Comparison of ENCODE assay signal across 8 cellular contexts in the genomic region with DNA sequence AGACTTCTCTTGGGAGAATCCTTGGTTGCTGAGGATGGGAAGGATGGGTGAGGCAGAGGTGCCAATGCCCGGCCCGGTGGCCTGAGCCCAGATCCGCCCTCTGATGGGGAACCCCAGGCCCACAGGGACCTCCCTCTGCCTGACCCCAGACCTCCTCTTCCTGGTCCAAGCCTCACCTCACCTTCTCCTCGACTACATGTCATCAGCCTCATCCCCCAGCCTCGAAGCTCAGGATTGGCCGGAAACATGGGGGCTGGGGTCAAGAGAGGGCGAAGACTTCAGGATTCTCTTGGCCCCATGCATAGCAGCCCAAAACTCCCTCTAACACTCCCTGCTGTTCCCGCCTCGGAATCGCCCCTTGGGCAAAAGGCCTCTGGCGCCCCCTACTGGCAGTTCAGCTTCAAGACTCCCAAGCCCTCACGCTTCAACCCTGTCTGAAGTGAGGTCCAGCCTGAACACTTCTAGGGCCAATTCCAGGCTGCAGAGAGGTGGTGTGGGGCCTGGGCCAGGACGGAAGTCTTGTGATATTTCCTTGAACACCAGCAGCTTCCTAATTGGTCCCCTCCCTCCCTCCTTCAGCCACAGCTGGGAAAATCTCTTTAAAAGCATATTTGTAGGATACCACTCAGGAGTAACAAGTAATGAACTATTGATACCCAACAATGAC. TPM values are rescaled to one million over a fixed set of nuclear protein-coding genes. Genes with fewer than 3 reads are reported as not detected.
DNase-seq lines count a peak whose midpoint lies in the region; ATAC-seq, FAIRE-seq and TF ChIP-seq lines count a peak whose summit lies in the region.

No MANE protein-coding gene starts in this region.

- POLR2A ChIA-PET in CD4-positive, alpha-beta T cell (lab: Charles Lee) = interaction anchor here (1.2 to 1.6 kb wide), 4 partner anchors 68 to 166 kb away, joined by 7 to 18 read pairs (median 10); no protein-coding TSS in a partner anchor

- no peak overlapping the region for H3K27ac ChIP-seq in CD4-positive, alpha-beta T cell (ENCODE audit: low read depth, low read length)
- H3K27ac ChIP-seq in kidney (ENCODE audit: low read depth in 2 of 2, low read length in 2 of 2) = no peak overlapping the region

- peak; percentile 95 for TF ChIP-seq CTCF in CD4-positive, alpha-beta T cell (IDR thresholded peaks at IDR 0.05)
- peak; percentile 99 for TF ChIP-seq CTCF in HFF-Myc (IDR thresholded peaks at IDR 0.05; ENCODE audit: low read depth, low read length, missing control alignments)
- TF ChIP-seq CTCF in bronchial epithelial cell (IDR thresholded peaks at IDR 0.05; ENCODE audit: insufficient read depth, low read length, severe bottlenecking) = peak; percentile 96
- TF ChIP-seq CTCF in kidney (IDR thresholded peaks at IDR 0.05; ENCODE audit: borderline replicate concordance, extremely low read depth, insufficient read depth) = peak; percentile 98

- H3K27me3 ChIP-seq in CD4-positive, alpha-beta T cell (ENCODE audit: control insufficient read depth, insufficient read depth, low read length) = no peaks in the 10 kb centered on the region
- H3K27me3 ChIP-seq in bronchial epithelial cell (ENCODE audit: control insufficient read depth, insufficient read depth, low read length) = no peaks in the 10 kb centered on the region

- no peaks in the 10 kb centered on the region for H3K9me3 Mint-ChIP-seq in CD4-positive, alpha-beta T cell

- peaks cover 12% of the 10 kb centered on the region for H3K27me3 Mint-ChIP-seq in CD4-positive, alpha-beta T cell

- no peak overlapping the region for H3K9ac ChIP-seq in kidney (ENCODE audit: low read length in 2 of 2)

- peak; percentile 77 to 94 (median 87) for DNase-seq in CD4-positive, alpha-beta T cell
- DNase-seq in HFF-Myc (ENCODE audit: extremely low read depth, low read depth) (peak; percentile 59), NCI-H345 treated with DMSO at 0.1 percent for 48 hours (lab: John Stamatoyannopoulos, UW; ENCODE audit: unreplicated experiment) (peak; percentile 79), bronchial epithelial cell (ENCODE audit: low read depth) (peak; percentile 65), kidney (peak; percentile 94)
- peak; percentile 90 for DNase-seq in stimulated activated CD4-positive, alpha-beta T cell treated with anti-CD3 and anti-CD28 coated beads, Interleukin-1b, Interleukin-23, amount 100 ng/mL, for 48 hours

- FAIRE-seq in bronchial epithelial cell (lab: Jason Lieb, UNC) = no peak
- FAIRE-seq in kidney (lab: Jason Lieb, UNC) = no peak

- H3K36me3 ChIP-seq in bronchial epithelial cell (ENCODE audit: control insufficient read depth, insufficient read depth, low read length) (no peaks in the 10 kb centered on the region), kidney (ENCODE audit: control insufficient read depth in 1 of 2, insufficient read depth in 2 of 2, low read length in 2 of 2) (no peaks in the 10 kb centered on the region)

- no peak overlapping the region for H3K27ac Mint-ChIP-seq in CD4-positive, alpha-beta T cell

- peaks cover 0 to 3% of the 10 kb centered on the region in 2 donors for H3K4me1 ChIP-seq in kidney (ENCODE audit: control insufficient read depth in 1 of 2, insufficient read depth in 1 of 2, low read depth in 1 of 2, low read length in 2 of 2)

- H3K4me3 ChIP-seq in HFF-Myc (replicated peaks; ENCODE audit: low read depth, low read length) (no peak overlapping the region), bronchial epithelial cell (ENCODE audit: low read depth, low read length) (no peak overlapping the region), kidney (ENCODE audit: low read length in 2 of 2) (no peak overlapping the region)

- ATAC-seq in CD4-positive, alpha-beta T cell (ENCODE audit: poor library complexity) = peak; percentile 97
- peak; percentile 91 to 94 for ATAC-seq in activated CD4-positive, CD25-positive, alpha-beta regulatory T cell treated with anti-CD3 and anti-CD28 coated beads, Interleukin-2, amount 50 U/mL, for 24 hours
- no peak for ATAC-seq in GM19467 (IDR thresholded peaks at IDR 0.05; ENCODE audit: unreplicated experiment)

- no peak overlapping the region for H3K4me3 Mint-ChIP-seq in CD4-positive, alpha-beta T cell

- CTCF ChIA-PET in CD4-positive, alpha-beta T cell (lab: Charles Lee) = interaction anchor here (0.6 to 2.6 kb wide), 28 partner anchors 9 to 252 kb away, joined by 3 to 83 read pairs (median 4); partner anchors contain the start of genes ACBD4 and MAP3K14

- peaks cover 4% of the 10 kb centered on the region for H3K4me1 Mint-ChIP-seq in CD4-positive, alpha-beta T cell (ENCODE audit: low read depth)

- no peaks in the 10 kb centered on the region for H3K36me3 Mint-ChIP-seq in CD4-positive, alpha-beta T cell (ENCODE audit: low read depth)

- intact Hi-C loops in CD4-positive, alpha-beta T cell (cut with DNase I, micrococcal nuclease) = loop anchor here (1.0 to 5.0 kb wide), 5 partner anchors 68 to 250 kb away; partner anchors contain the start of genes MAP3K14 (in 2 of the 2) and ACBD4 (in 1 of the 2)
- intact Hi-C loops in kidney (cut with DNase I) = loop anchor here (5.0 to 10.0 kb wide), 2 partner anchors 103 to 161 kb away; partner anchors contain the start of gene FMNL1

- no peaks in the 10 kb centered on the region for H3K9me3 ChIP-seq in CD4-positive, alpha-beta T cell (ENCODE audit: control insufficient read depth, low read length)
- H3K9me3 ChIP-seq in kidney (ENCODE audit: control insufficient read depth in 1 of 2, low read length in 2 of 2) = no peaks in the 10 kb centered on the region

RNA-seq across cellular contexts. Expression of gene ARHGAP27, which starts 47.2 kb away (rescaled TPM):
- 10 to 100 TPM; 33.3 to 35.2 TPM for total RNA-seq in CD4-positive, alpha-beta T cell
- total RNA-seq in bronchial epithelial cell (27.1 and 38.3 TPM in 2 replicates), kidney (57.2 TPM)
- 13.3 TPM for polyA plus RNA-seq in kidney (ENCODE audit: insufficient read depth, low read depth, low replicate concordance)
